9 cellular contexts compared by ENCODE assay signal in the genomic region with DNA sequence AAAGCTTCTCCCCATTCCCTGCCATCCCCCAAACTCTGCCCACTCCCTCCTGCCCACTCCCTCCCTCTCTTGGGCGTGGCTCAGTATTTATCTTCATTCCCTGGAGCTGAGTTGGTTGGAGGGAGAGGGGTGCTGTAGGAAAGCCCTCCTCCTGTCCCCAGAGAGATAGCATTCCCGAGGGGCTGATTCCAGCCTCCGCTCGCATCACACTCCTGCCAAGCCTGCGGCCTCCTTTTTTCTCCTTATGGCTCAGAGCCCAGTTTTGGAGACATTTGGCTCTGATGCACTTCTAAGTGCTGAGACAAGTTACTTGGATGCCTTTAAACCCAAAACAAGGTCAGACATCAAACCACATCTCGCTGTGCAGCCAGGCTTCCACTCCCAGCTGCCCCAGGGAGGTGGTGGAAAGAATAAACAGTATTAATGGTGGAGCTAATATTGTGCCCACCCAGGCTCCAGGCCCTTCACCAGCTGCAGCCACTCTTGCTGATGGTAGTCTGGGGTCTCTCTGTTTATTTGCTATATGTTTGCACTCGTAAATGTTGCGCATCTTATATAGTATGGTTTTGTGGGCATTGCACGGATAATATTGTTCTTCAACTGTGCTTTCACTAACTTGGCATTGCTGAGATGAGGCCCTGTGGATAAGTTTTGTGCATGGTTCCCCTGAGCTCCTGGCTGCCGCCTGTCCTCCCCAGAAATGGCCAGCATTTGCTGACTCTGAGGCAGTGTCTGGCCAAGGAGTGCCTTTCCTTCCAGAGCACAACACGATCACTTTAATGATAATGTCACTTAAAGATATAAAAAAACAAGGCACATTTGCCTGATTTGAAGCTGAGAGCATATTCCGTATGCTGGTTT.
DNase-seq lines count a peak whose midpoint lies in the region; ATAC-seq and TF ChIP-seq lines count a peak whose summit lies in the region.
"Had no signal": no experiment of that assay in that cellular context is flagged by ENCODE, and none has a peak within 500 bp of the region (broad histone marks: within the 10 kb centered on the region; RNA-seq: fewer than 3 reads in every experiment).

No MANE protein-coding gene starts in this region.

- no peak for TF ChIP-seq RAD21 in HCT116 (IDR thresholded peaks at IDR 0.05; ENCODE audit: low read depth)

- ATAC-seq in HCT116, result peak; percentile 39
- peak; percentile 12 for ATAC-seq in body of pancreas
- peak in 1 of 2 donors; percentile 5 for ATAC-seq in lower lobe of right lung
- no peak for ATAC-seq in GM21447 (IDR thresholded peaks at IDR 0.05; ENCODE audit: unreplicated experiment)

- H3K79me2 ChIP-seq in HCT116 (ENCODE audit: insufficient read depth, low read length), result no peaks in the 10 kb centered on the region

- intact Hi-C loops in HCT116 (cut with micrococcal nuclease) (loop anchor here (1.0 kb wide), 1 partner anchor 296 kb away; no protein-coding TSS in a partner anchor), body of pancreas (cut with DNase I) (no loop called here), lower lobe of right lung (cut with DNase I) (no loop called here)
- intact Hi-C loops in activated T-helper 1 cell treated with anti-CD3 and anti-CD28 coated beads, Interleukin-12 subunit alpha, Interleukin-12 subunit beta, Interleukin-2, Interleukin-4 antibody, amounts not matched to agents 30 ng/mL and 10 ng/mL and 1 ng/mL, durations not matched to agents 14 hours and 24 hours and 36 hours (cut with micrococcal nuclease), result no loop called here

- no peak for TF ChIP-seq POLR2A in HCT116 (IDR thresholded peaks at IDR 0.05; ENCODE audit: borderline replicate concordance, extremely low read depth, insufficient read depth, insufficient read length)
- TF ChIP-seq POLR2A in body of pancreas (IDR thresholded peaks at IDR 0.05), result no peak
- TF ChIP-seq POLR2A in suprapubic skin (IDR thresholded peaks at IDR 0.05), result no peak

- RAD21 ChIA-PET in HCT116 (lab: Charles Lee; ENCODE audit: low non-redundant PET in 1 of 2, low total read pairs in 2 of 2, uncharacterized antibody in 2 of 2, unreplicated experiment in 2 of 2), result interaction anchor here in 1 of 2 experiments (1.0 to 1.9 kb wide), 2 partner anchors 296 to 348 kb away, joined by 3 to 12 read pairs; no protein-coding TSS in a partner anchor

- no peak for TF ChIP-seq EP300 in suprapubic skin (IDR thresholded peaks at IDR 0.05)

- H4K20me1 ChIP-seq in HCT116 (ENCODE audit: insufficient read depth), result no peaks in the 10 kb centered on the region

- BruUV-seq in HCT116 (replicated peaks; lab: Mats Ljungman, UMichigan), result no TSS peak

- peaks cover 0 to 12% of the 10 kb centered on the region in 2 experiments; a peak in 1 of 4 replicates for H3K4me1 ChIP-seq in HCT116 (ENCODE audit: control insufficient read depth in 1 of 2, insufficient read depth in 2 of 2, low read length in 2 of 2)
- peaks cover 8% of the 10 kb centered on the region for H3K4me1 ChIP-seq in body of pancreas
- H3K4me1 ChIP-seq in lower lobe of right lung, result peaks cover 19% of the 10 kb centered on the region
- peaks cover 23% of the 10 kb centered on the region for H3K4me1 ChIP-seq in suprapubic skin

- H3K4me2 ChIP-seq in HCT116 (ENCODE audit: low read length), result peak overlapping the region; percentile 18; the same call in 1 of the 2 replicates

- H3K4me1 Mint-ChIP-seq in activated T-helper 1 cell treated with anti-CD3 and anti-CD28 coated beads, Interleukin-12 subunit alpha, Interleukin-12 subunit beta, Interleukin-2, Interleukin-4 antibody, amounts not matched to agents 30 ng/mL and 10 ng/mL and 1 ng/mL, durations not matched to agents 14 hours and 24 hours and 36 hours (ENCODE audit: low read depth), result peaks cover 23% of the 10 kb centered on the region
- H3K4me1 Mint-ChIP-seq in type B pancreatic cell (ENCODE audit: unreplicated experiment), result no peaks in the 10 kb centered on the region

- H3K4me3 Mint-ChIP-seq in activated T-helper 1 cell treated with anti-CD3 and anti-CD28 coated beads, Interleukin-12 subunit alpha, Interleukin-12 subunit beta, Interleukin-2, Interleukin-4 antibody, amounts not matched to agents 30 ng/mL and 10 ng/mL and 1 ng/mL, durations not matched to agents 14 hours and 24 hours and 36 hours, result no peak overlapping the region
- no peak overlapping the region for H3K4me3 Mint-ChIP-seq in type B pancreatic cell

- H3K9ac ChIP-seq in HCT116 (ENCODE audit: low read length), result no peak overlapping the region

- H3K36me3 ChIP-seq in HCT116 (ENCODE audit: control insufficient read depth in 1 of 2, insufficient read depth in 2 of 2, low read length in 2 of 2) (no peaks in the 10 kb centered on the region), body of pancreas (replicated peaks in 1 of 2; ENCODE audit: insufficient read depth in 1 of 2, low read depth in 2 of 2) (no peaks in the 10 kb centered on the region), lower lobe of right lung (no peaks in the 10 kb centered on the region), suprapubic skin (no peaks in the 10 kb centered on the region)

- H2AFZ ChIP-seq in HCT116 (ENCODE audit: low read depth, low read length, poor library complexity, severe bottlenecking), result no peak overlapping the region

- TF ChIP-seq CTCF in HCT116 (IDR thresholded peaks at IDR 0.05 in 2 of 3, conservative IDR thresholded peaks at IDR 0.05 in 1 of 3; ENCODE audit: borderline replicate concordance in 1 of 3, insufficient read depth in 1 of 3, low read depth in 2 of 3, low read length in 2 of 3), result no peak
- no peak for TF ChIP-seq CTCF in body of pancreas (IDR thresholded peaks at IDR 0.05)
- TF ChIP-seq CTCF in lower lobe of right lung (IDR thresholded peaks at IDR 0.05), result no peak
- no peak for TF ChIP-seq CTCF in suprapubic skin (IDR thresholded peaks at IDR 0.05)
- TF ChIP-seq CTCF in type B pancreatic cell (conservative IDR thresholded peaks at IDR 0.05), result no peak

- DNase-seq in HCT116 (ENCODE audit: low read depth, low spot score) (no peak), body of pancreas (peak in 1 of 4 donors; percentile 16), lower lobe of right lung (no peak), suprapubic skin (ENCODE audit: low spot score in 2 of 2) (no peak), HT-29 (ENCODE audit: low spot score) (no peak), type B pancreatic cell (ENCODE audit: extremely low spot score, unreplicated experiment) (no peak)
- no peak for DNase-seq in activated T-helper 1 cell treated with anti-CD3 and anti-CD28 coated beads, Interleukin-12 subunit alpha, Interleukin-12 subunit beta, Interleukin-2, Interleukin-4 antibody, amounts not matched to agents 30 ng/mL and 10 ng/mL and 1 ng/mL, durations not matched to agents 14 hours and 24 hours and 36 hours (ENCODE audit: low spot score)
- DNase-seq: erythroblast had no signal

- H3K9me3 ChIP-seq in HCT116 (ENCODE audit: control insufficient read depth in 1 of 2, insufficient read depth in 1 of 2, low read depth in 1 of 2, low read length in 2 of 2) (no peaks in the 10 kb centered on the region), body of pancreas (no peaks in the 10 kb centered on the region), lower lobe of right lung (no peaks in the 10 kb centered on the region), suprapubic skin (no peaks in the 10 kb centered on the region)

- no peak overlapping the region for H3K27ac Mint-ChIP-seq in activated T-helper 1 cell treated with anti-CD3 and anti-CD28 coated beads, Interleukin-12 subunit alpha, Interleukin-12 subunit beta, Interleukin-2, Interleukin-4 antibody, amounts not matched to agents 30 ng/mL and 10 ng/mL and 1 ng/mL, durations not matched to agents 14 hours and 24 hours and 36 hours
- H3K27ac Mint-ChIP-seq in type B pancreatic cell, result no peak overlapping the region

- H3K36me3 Mint-ChIP-seq in activated T-helper 1 cell treated with anti-CD3 and anti-CD28 coated beads, Interleukin-12 subunit alpha, Interleukin-12 subunit beta, Interleukin-2, Interleukin-4 antibody, amounts not matched to agents 30 ng/mL and 10 ng/mL and 1 ng/mL, durations not matched to agents 14 hours and 24 hours and 36 hours (ENCODE audit: low read depth), result no peaks in the 10 kb centered on the region
- H3K36me3 Mint-ChIP-seq in type B pancreatic cell, result no peaks in the 10 kb centered on the region

- H3K27me3 ChIP-seq in HCT116 (ENCODE audit: insufficient read depth, low read length) (no peaks in the 10 kb centered on the region), body of pancreas (no peaks in the 10 kb centered on the region), lower lobe of right lung (ENCODE audit: low read depth) (no peaks in the 10 kb centered on the region), suprapubic skin (no peaks in the 10 kb centered on the region)

- H3K4me3 ChIP-seq in HCT116 (replicated peaks in 1 of 2; ENCODE audit: low read depth in 1 of 2, low read length in 2 of 2) (no peak overlapping the region), body of pancreas (no peak overlapping the region), lower lobe of right lung (no peak overlapping the region), suprapubic skin (no peak overlapping the region)

- POLR2A ChIA-PET in HCT116 (lab: Charles Lee), result interaction anchor here (1.1 kb wide), 1 partner anchor 300 kb away, joined by 6 read pairs; no protein-coding TSS in a partner anchor

- no peaks in the 10 kb centered on the region for H3K9me2 ChIP-seq in HCT116 (ENCODE audit: insufficient read depth)

- H3K27me3 Mint-ChIP-seq in activated T-helper 1 cell treated with anti-CD3 and anti-CD28 coated beads, Interleukin-12 subunit alpha, Interleukin-12 subunit beta, Interleukin-2, Interleukin-4 antibody, amounts not matched to agents 30 ng/mL and 10 ng/mL and 1 ng/mL, durations not matched to agents 14 hours and 24 hours and 36 hours (ENCODE audit: insufficient read depth), result no peaks in the 10 kb centered on the region
- no peaks in the 10 kb centered on the region for H3K27me3 Mint-ChIP-seq in type B pancreatic cell

- CTCF ChIA-PET in HCT116 (lab: Charles Lee), result interaction anchor here (0.7 to 3.5 kb wide), 4 partner anchors 148 to 348 kb away, joined by 3 to 62 read pairs (median 6); no protein-coding TSS in a partner anchor

- H3K9me3 Mint-ChIP-seq in activated T-helper 1 cell treated with anti-CD3 and anti-CD28 coated beads, Interleukin-12 subunit alpha, Interleukin-12 subunit beta, Interleukin-2, Interleukin-4 antibody, amounts not matched to agents 30 ng/mL and 10 ng/mL and 1 ng/mL, durations not matched to agents 14 hours and 24 hours and 36 hours, result no peaks in the 10 kb centered on the region
- no peaks in the 10 kb centered on the region for H3K9me3 Mint-ChIP-seq in type B pancreatic cell

- WGBS in body of pancreas, 2 donors, result 56 to 63% methylated on average over 12 of the region's 12 CpGs
- WGBS in suprapubic skin, result 29% methylated on average over 12 of the region's 12 CpGs

- H3K27ac ChIP-seq in HCT116 (ENCODE audit: low read depth, low read length) (no peak overlapping the region), body of pancreas (no peak overlapping the region), lower lobe of right lung (peak overlapping the region; percentile 54), suprapubic skin (peak overlapping the region; percentile 48)

TF ChIP-seq in HCT116, 20 proteins besides CTCF, POLR2A, EP300 and RAD21 (continues in another document):
- TF ChIP-seq CEBPB (IDR thresholded peaks at IDR 0.05; ENCODE audit: low read depth) (no peak), ELF1 (IDR thresholded peaks at IDR 0.05; ENCODE audit: borderline replicate concordance, low read depth) (no peak), JUND (IDR thresholded peaks at IDR 0.05) (no peak), EZH2 (IDR thresholded peaks at IDR 0.05) (no peak), FOSL1 (IDR thresholded peaks at IDR 0.05; ENCODE audit: low read depth) (no peak)

Comparison
In these comparisons a context has a peak if more than half of its experiments do, and no peak if none do; other contexts are left out.
1. H3K27ac ChIP-seq: peak in lower lobe of right lung (single experiment) and suprapubic skin (single experiment); none in HCT116 (single experiment) and body of pancreas (0 of 4).